8 cellular contexts compared by ENCODE assay signal in genomic region chr7:42931834-42932651, GRCh38. TPM values are rescaled to one million over a fixed set of nuclear protein-coding genes. Genes with fewer than 3 reads are reported as not detected.
A peak's percentile ranks its signal among the peaks of the same experiment; 100 is the strongest.
DNase-seq lines count a peak whose midpoint lies in the region; ATAC-seq and TF ChIP-seq lines count a peak whose summit lies in the region.

Gene MRPL32, plus strand, starts transcription at chr7:42932376. Its CDS starts 11 bp downstream, at chr7:42932387.
Gene PSMA2, minus strand, starts transcription at chr7:42932174. Its CDS starts 16 bp downstream, at chr7:42932158.

- H3K4me2 ChIP-seq in PC-3 (ENCODE audit: low read length): peak within 1 kb of the TSS; percentile 88

- H3K79me2 ChIP-seq in PC-3 (ENCODE audit: low read length): peaks cover 80% of the 10 kb centered on the region

- POLR2A ChIA-PET in PC-3 (lab: Charles Lee; ENCODE audit: unreplicated experiment): interaction anchor here (0.5 to 1.0 kb wide), 12 partner anchors 9 to 1156 kb away, joined by 3 to 6 read pairs (median 4); partner anchors contain the start of gene STK17A

- no peaks in the 10 kb centered on the region for H3F3A ChIP-seq in PC-3 (ENCODE audit: low read length, unreplicated experiment)

- H3K9me3 ChIP-seq in PC-3 (ENCODE audit: low read length): no peaks in the 10 kb centered on the region
- H3K9me3 ChIP-seq in mucosa of descending colon: no peaks in the 10 kb centered on the region

- TF ChIP-seq CTCF in PC-3 (conservative IDR thresholded peaks at IDR 0.05; ENCODE audit: low read depth, low read length): no peak
- TF ChIP-seq CTCF in mucosa of descending colon (IDR thresholded peaks at IDR 0.05): no peak

- peak within 1 kb of the TSS; percentile 38 for H3K27ac ChIP-seq in PC-3 (ENCODE audit: low read length)
- peak within 1 kb of the TSS; percentile 51 for H3K27ac ChIP-seq in epithelial cell of prostate

- H3K4me3 ChIP-seq in PC-3 (ENCODE audit: low read length) (peak within 1 kb of the TSS; percentile 96), mucosa of descending colon (peak within 1 kb of the TSS; percentile 83)

- no peaks in the 10 kb centered on the region for H3K9me2 ChIP-seq in PC-3 (replicated peaks; ENCODE audit: low read length)

- CTCF ChIA-PET in PC-3 (lab: Charles Lee): interaction anchor here (0.7 to 1.7 kb wide), 5 partner anchors 9 to 991 kb away, joined by 3 to 9 read pairs (median 4); partner anchors contain the start of gene STK17A

- peaks cover 21% of the 10 kb centered on the region for H3K4me1 ChIP-seq in PC-3 (ENCODE audit: insufficient read depth, low read length)
- H3K4me1 ChIP-seq in mucosa of descending colon (ENCODE audit: low read depth): peaks cover 43% of the 10 kb centered on the region

- peak within 1 kb of the TSS; percentile 96 for H3K9ac ChIP-seq in PC-3 (ENCODE audit: low read length)

- ATAC-seq in GM21576 (IDR thresholded peaks at IDR 0.05; ENCODE audit: unreplicated experiment) (peak; percentile 99), PC-3 (peak; percentile 99), mucosa of descending colon (peak; percentile 99)

- no peak for TF ChIP-seq EP300 in Ishikawa (IDR thresholded peaks at IDR 0.05; ENCODE audit: borderline replicate concordance)

- peak within 1 kb of the TSS; percentile 84 for H2AFZ ChIP-seq in PC-3 (ENCODE audit: low read length)

- DNase-seq in DMS114 treated with DMSO at 0.1 percent for 48 hours (lab: John Stamatoyannopoulos, UW; ENCODE audit: unreplicated experiment) (peak; percentile 99), PC-3 (peak; percentile 97), activated T-cell treated with anti-CD3 and anti-CD28 coated beads for 48 hours (ENCODE audit: low read depth) (peak; percentile 87), epithelial cell of prostate (ENCODE audit: low read depth, low spot score) (peak; percentile 91), mucosa of descending colon (peak; percentile 94 to 97 (median 95))
- DNase-seq in stimulated activated CD8-positive, alpha-beta memory T cell treated with anti-CD3 and anti-CD28 coated beads, Interleukin-4, amount 100 ng/mL, for 24 hours (ENCODE audit: low read depth): peak; percentile 91

- no TSS peak for BruUV-seq in PC-3 (replicated peaks; lab: Mats Ljungman, UMichigan)

- H3K27me3 ChIP-seq in PC-3 (ENCODE audit: low read length): no peaks in the 10 kb centered on the region

- peaks cover 39% of the 10 kb centered on the region for H4K20me1 ChIP-seq in PC-3 (ENCODE audit: low read length)

- no peak for TF ChIP-seq RAD21 in Ishikawa (IDR thresholded peaks at IDR 0.05; ENCODE audit: low read depth)

- H3K36me3 ChIP-seq in PC-3 (ENCODE audit: low read depth, low read length) (peaks cover 25% of the 10 kb centered on the region; the same call in 1 of the 2 replicates), mucosa of descending colon (ENCODE audit: low read depth) (no peaks in the 10 kb centered on the region)

- intact Hi-C loops in PC-3 (cut with micrococcal nuclease) (loop anchor here (2.0 to 10.0 kb wide), 4 partner anchors 19 to 990 kb away; partner anchors contain the start of genes C7orf25 and COA1), mucosa of descending colon (cut with DNase I, micrococcal nuclease) (no loop called here)

TF ChIP-seq in Ishikawa, 13 proteins besides CTCF, POLR2A, EP300 and RAD21:
- TF ChIP-seq YY1 (IDR thresholded peaks at IDR 0.05; ENCODE audit: low read depth) (peak; percentile 95), NFIC (IDR thresholded peaks at IDR 0.05) (peak; percentile 22; the same call in 1 of the 2 replicates), EGR1 (IDR thresholded peaks at IDR 0.05) (no peak), FOXM1 (IDR thresholded peaks at IDR 0.05; ENCODE audit: borderline replicate concordance, low read depth) (no peak), CEBPB (IDR thresholded peaks at IDR 0.05) (0 out of 2 replicates have a peak, but pooled peaks have one; percentile 2), TCF12 (IDR thresholded peaks at IDR 0.05; ENCODE audit: low read depth) (no peak), TAF1 (IDR thresholded peaks at IDR 0.05; ENCODE audit: low read depth) (peak; percentile 99), CREB1 (IDR thresholded peaks at IDR 0.05; ENCODE audit: low read depth) (no peak), REST (IDR thresholded peaks at IDR 0.05; ENCODE audit: low read depth) (no peak), MAX (IDR thresholded peaks at IDR 0.05) (peak; percentile 72), TEAD4 (IDR thresholded peaks at IDR 0.05) (peak; percentile 15; the same call in 1 of the 2 replicates)

RNA-seq across cellular contexts. Expression of gene MRPL32, which starts in this region (rescaled TPM):
- 75.4 and 104 TPM in 2 replicates for total RNA-seq in PC-3 (2014; rRNA removed)
- 10 to 100 TPM; 32.2 to 44.4 (median 44.1) TPM for total RNA-seq in mucosa of descending colon

RNA-seq across cellular contexts. Expression of gene PSMA2, which starts in this region (rescaled TPM):
- total RNA-seq in PC-3 (2014; rRNA removed): 69.7 and 85.6 TPM in 2 replicates
- total RNA-seq in mucosa of descending colon: 10 to 100 TPM; 39.1 to 73.1 (median 61.0) TPM

Comparison
In these comparisons a context has a peak if more than half of its experiments do, and no peak if none do; other contexts are left out.
1. Peak in every context shown above with its lines: DNase-seq, ATAC-seq, H3K4me3 ChIP-seq and H3K27ac ChIP-seq.